Comparison of ENCODE assay signal across 8 cellular contexts in the genomic region with DNA sequence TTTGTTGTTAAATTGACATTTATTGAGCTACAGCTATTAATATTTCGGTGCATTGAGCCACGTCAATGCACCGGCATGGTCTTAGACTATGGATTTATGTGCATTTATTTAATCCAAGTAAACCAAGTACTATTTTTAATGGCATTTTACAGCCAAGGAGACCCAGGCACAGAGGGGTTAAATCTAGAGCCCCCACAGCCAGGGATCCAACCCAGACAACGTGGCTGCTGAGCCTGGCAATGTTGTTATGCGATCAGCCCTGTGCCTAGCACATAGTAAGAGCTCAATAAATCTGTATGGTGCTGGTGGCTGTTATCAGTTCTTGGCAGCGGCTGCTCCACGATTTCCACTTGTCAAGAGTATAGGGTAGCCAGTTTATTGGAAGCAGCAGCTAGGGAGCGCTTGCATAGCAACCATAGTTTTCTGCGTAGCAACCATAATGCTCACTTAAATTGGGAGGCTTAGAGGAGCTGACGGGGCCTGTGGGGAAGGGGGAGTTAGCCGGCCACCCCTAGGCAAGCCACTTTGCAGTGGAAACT. TPM values are rescaled to one million over a fixed set of nuclear protein-coding genes. Genes with fewer than 3 reads are reported as not detected.
DNase-seq lines count a peak whose midpoint lies in the region; ATAC-seq and TF ChIP-seq lines count a peak whose summit lies in the region.

No MANE protein-coding gene starts in this region.

- H3K9ac ChIP-seq in skeletal muscle tissue (ENCODE audit: low read depth in 1 of 3, low read length in 3 of 3), result peak overlapping the region; percentile 81 to 86 (median 83)

- ATAC-seq in GM18861 (IDR thresholded peaks at IDR 0.05; ENCODE audit: unreplicated experiment) (peak; percentile 7), HG02981 (IDR thresholded peaks at IDR 0.05; ENCODE audit: unreplicated experiment) (no peak)

- CTCF ChIA-PET in A673 (lab: Charles Lee), result interaction anchor here (1.4 kb wide), 1 partner anchor 22 kb away, joined by 5 read pairs; no protein-coding TSS in a partner anchor

- peaks cover 41% of the 10 kb centered on the region for H3K4me1 Mint-ChIP-seq in activated naive CD4-positive, alpha-beta T cell treated with anti-CD3 and anti-CD28 coated beads, Interleukin-2, amount 50 U/mL, for 24 hours

- peaks cover 8% of the 10 kb centered on the region for H3K36me3 ChIP-seq in A673 (ENCODE audit: insufficient read depth, low read length, poor library complexity, severe bottlenecking)
- no peaks in the 10 kb centered on the region for H3K36me3 ChIP-seq in skeletal muscle tissue (ENCODE audit: control insufficient read depth in 3 of 3, insufficient read depth in 3 of 3, low read length in 3 of 3)

- POLR2A ChIA-PET in A673 (lab: Charles Lee; ENCODE audit: low non-redundant PET), result interaction anchor here (0.6 to 0.7 kb wide), 3 partner anchors 11 to 994 kb away, joined by 3 to 25 read pairs (median 5); no protein-coding TSS in a partner anchor

- H3K27ac ChIP-seq in A673 (ENCODE audit: low read depth, low read length, poor library complexity, severe bottlenecking) (peak overlapping the region; percentile 100), skeletal muscle tissue (ENCODE audit: low read depth, low read length) (peak overlapping the region; percentile 100)

- H3K4me1 ChIP-seq in A673 (ENCODE audit: insufficient read depth, low read length, poor library complexity, severe bottlenecking) (peaks cover 18% of the 10 kb centered on the region), skeletal muscle tissue (ENCODE audit: control insufficient read depth in 3 of 3, insufficient read depth in 3 of 3, low read length in 3 of 3) (peaks cover 18 to 22% (median 22%) of the 10 kb centered on the region in 3 donors)

- DNase-seq in A673 (ENCODE audit: low spot score) (no peak), NCI-H1105 (lab: John Stamatoyannopoulos, UW) (peak; percentile 67), hepatic stellate cell (ENCODE audit: low spot score) (peak; percentile 58)
- no peak for DNase-seq in activated effector memory CD4-positive, alpha-beta T cell treated with Interleukin-2 at 50 U/mL for 16 hours

- BruUV-seq in A673 (replicated peaks; lab: Mats Ljungman, UMichigan), result no TSS peak

- no peaks in the 10 kb centered on the region for H3K27me3 Mint-ChIP-seq in activated naive CD4-positive, alpha-beta T cell treated with anti-CD3 and anti-CD28 coated beads, Interleukin-2, amount 50 U/mL, for 24 hours

- H3K27me3 ChIP-seq in A673 (replicated peaks; ENCODE audit: insufficient read depth, low read depth, low read length, poor library complexity) (no peaks in the 10 kb centered on the region), skeletal muscle tissue (ENCODE audit: control insufficient read depth in 3 of 3, insufficient read depth in 3 of 3, low read length in 3 of 3) (no peaks in the 10 kb centered on the region)

- H3K9me3 ChIP-seq in A673 (ENCODE audit: low read depth, low read length, poor library complexity, severe bottlenecking) (no peaks in the 10 kb centered on the region), skeletal muscle tissue (ENCODE audit: control insufficient read depth in 3 of 3, low read length in 3 of 3) (no peaks in the 10 kb centered on the region)

- peak; percentile 3; the same call in 1 of the 2 replicates for TF ChIP-seq CTCF in A673 (conservative IDR thresholded peaks at IDR 0.05; ENCODE audit: low read depth, low read length)

- no peaks in the 10 kb centered on the region for H3K9me3 Mint-ChIP-seq in activated naive CD4-positive, alpha-beta T cell treated with anti-CD3 and anti-CD28 coated beads, Interleukin-2, amount 50 U/mL, for 24 hours

- peak overlapping the region; percentile 100 for H3K27ac Mint-ChIP-seq in activated naive CD4-positive, alpha-beta T cell treated with anti-CD3 and anti-CD28 coated beads, Interleukin-2, amount 50 U/mL, for 24 hours

- peak overlapping the region; percentile 100 for H3K4me3 Mint-ChIP-seq in activated naive CD4-positive, alpha-beta T cell treated with anti-CD3 and anti-CD28 coated beads, Interleukin-2, amount 50 U/mL, for 24 hours

- H3K4me3 ChIP-seq in A673 (ENCODE audit: low read depth, low read length, poor library complexity, severe bottlenecking) (peak overlapping the region; percentile 94), skeletal muscle tissue (ENCODE audit: low read length in 3 of 3) (peak overlapping the region; percentile 92 to 96 (median 92))

- intact Hi-C loops in A673 (cut with micrococcal nuclease; ENCODE audit: unreplicated experiment), result no loop called here

- H3K36me3 Mint-ChIP-seq in activated naive CD4-positive, alpha-beta T cell treated with anti-CD3 and anti-CD28 coated beads, Interleukin-2, amount 50 U/mL, for 24 hours, result peaks cover 16% of the 10 kb centered on the region

RNA-seq across cellular contexts. Expression of a gene that starts 0.5 kb away (rescaled TPM):
- 72.2 and 78.9 TPM in 2 replicates for total RNA-seq in A673 (2021)
- 29.2 TPM for total RNA-seq in skeletal muscle tissue

Comparison
In these comparisons a context has a peak if more than half of its experiments do, and no peak if none do; other contexts are left out.
1. DNase-seq: peak in NCI-H1105 (single experiment) and hepatic stellate cell (single experiment); none in A673 (single experiment) and activated effector memory CD4-positive, alpha-beta T cell treated with Interleukin-2 at 50 U/mL for 16 hours (single experiment).